Comparison of ENCODE assay signal across 5 cellular contexts in the genomic region with DNA sequence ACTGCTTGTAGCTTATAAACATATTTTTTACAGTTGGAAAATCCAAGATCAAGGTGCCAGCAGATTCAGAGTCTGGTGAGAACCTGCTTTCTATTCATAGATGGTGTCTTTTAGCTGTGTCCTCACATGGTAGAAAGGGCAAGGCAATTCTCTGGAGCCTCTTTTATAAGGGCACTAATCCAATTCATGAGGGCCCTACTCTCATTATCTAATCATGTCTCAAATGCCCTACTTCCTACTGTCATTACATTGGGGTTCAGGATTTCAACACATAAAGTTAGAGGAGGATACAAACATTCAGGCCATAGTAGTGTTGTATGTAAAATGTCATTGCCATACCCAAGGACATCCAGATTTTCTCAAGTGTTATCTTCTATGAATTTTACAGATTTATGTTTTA.
"Had no signal": no experiment of that assay in that cellular context is flagged by ENCODE, and none has a peak within 500 bp of the region (broad histone marks: within the 10 kb centered on the region; RNA-seq: fewer than 3 reads in every experiment).

No MANE protein-coding gene starts in this region.

- ATAC-seq: GM23338, K562 had no signal

- DNase-seq: H9, HCEC 1CT, IMR-90 had no signal

- H3K4me3 ChIP-seq: GM23338, K562 had no signal
